16 cellular contexts compared by ENCODE assay signal in the genomic region with DNA sequence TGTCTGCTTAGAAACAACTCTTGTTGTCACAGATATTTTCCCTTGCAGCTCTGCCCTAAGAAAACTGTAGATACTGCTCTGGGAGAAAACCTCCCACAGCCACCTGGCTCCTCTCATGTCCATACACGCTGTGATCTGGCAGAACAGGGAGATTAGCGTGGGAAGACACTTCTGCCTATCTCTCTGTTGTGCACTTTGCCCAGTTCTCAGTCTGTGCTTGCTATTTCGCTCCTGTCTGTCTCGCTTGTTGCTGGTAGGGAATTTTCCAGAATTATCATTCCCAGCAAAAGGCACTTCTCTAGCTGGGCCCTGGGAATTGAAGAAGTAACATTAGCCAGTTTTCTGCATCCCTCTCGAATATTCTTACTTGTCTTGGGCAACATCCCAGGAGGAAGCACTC. TPM values are rescaled to one million over a fixed set of nuclear protein-coding genes. Genes with fewer than 3 reads are reported as not detected.
DNase-seq lines count a peak whose midpoint lies in the region; ATAC-seq and TF ChIP-seq lines count a peak whose summit lies in the region.
"Had no signal": no experiment of that assay in that cellular context is flagged by ENCODE, and none has a peak within 500 bp of the region (broad histone marks: within the 10 kb centered on the region; RNA-seq: fewer than 3 reads in every experiment).

No MANE protein-coding gene starts in this region.

- no peak for ATAC-seq in HG03571 (IDR thresholded peaks at IDR 0.05; ENCODE audit: unreplicated experiment)
- no peak for ATAC-seq in GM19328 (IDR thresholded peaks at IDR 0.05; ENCODE audit: unreplicated experiment)
- ATAC-seq: CD8-positive, alpha-beta T cell; stimulated activated naive CD8-positive, alpha-beta T cell treated with anti-CD3 and anti-CD28 coated beads, Interleukin-15, amount 100 ng/mL, for 72 hours had no signal

- DNase-seq in DMS 273 (lab: John Stamatoyannopoulos, UW; ENCODE audit: unreplicated experiment) = peak; percentile 41
- no peak for DNase-seq in DMS 273 treated with DMSO at 0.1 percent for 48 hours (lab: John Stamatoyannopoulos, UW)
- peak; percentile 15 for DNase-seq in glutamatergic neuron
- peak; percentile 21 for DNase-seq in midbrain (lab: John Stamatoyannopoulos, UW)
- DNase-seq in tibial artery = no peak
- DNase-seq in NCI-H187 (lab: John Stamatoyannopoulos, UW) = no peak
- DNase-seq: activated CD8-positive, alpha-beta memory T cell treated with anti-CD3 and anti-CD28 coated beads, Interleukin-2, amount 50 U/mL, for 48 hours; CD8-positive, alpha-beta T cell; MM.1S; NCI-H2227 treated with DMSO at 0.1 percent for 48 hours; stimulated activated naive CD8-positive, alpha-beta T cell treated with anti-CD3 and anti-CD28 coated beads, Interleukin-15, amount 100 ng/mL, for 72 hours had no signal

- intact Hi-C loops in tibial artery (cut with DNase I; ENCODE audit: low total_unique reads) = no loop called here

- H3K36me3 Mint-ChIP-seq in glutamatergic neuron (ENCODE audit: unreplicated experiment) = no peaks in the 10 kb centered on the region
- H3K36me3 Mint-ChIP-seq: activated naive CD4-positive, alpha-beta T cell treated with anti-CD3 and anti-CD28 coated beads, Interleukin-2, amount 50 U/mL, for 24 hours; CD8-positive, alpha-beta T cell had no signal

- no peak for TF ChIP-seq CTCF in glutamatergic neuron (IDR thresholded peaks at IDR 0.05; ENCODE audit: partially characterized antibody, unreplicated experiment)
- no peak for TF ChIP-seq CTCF in tibial artery (IDR thresholded peaks at IDR 0.05)

- H3K4me1 Mint-ChIP-seq in glutamatergic neuron (ENCODE audit: low read depth, unreplicated experiment) = peaks cover 18% of the 10 kb centered on the region
- H3K4me1 Mint-ChIP-seq: activated naive CD4-positive, alpha-beta T cell treated with anti-CD3 and anti-CD28 coated beads, Interleukin-2, amount 50 U/mL, for 24 hours; stimulated activated naive CD8-positive, alpha-beta T cell treated with anti-CD3 and anti-CD28 coated beads, Interleukin-15, amount 100 ng/mL, for 72 hours had no signal

- H3K27me3 ChIP-seq in tibial artery = no peaks in the 10 kb centered on the region

- H3K9me3 Mint-ChIP-seq in glutamatergic neuron (ENCODE audit: unreplicated experiment) = no peaks in the 10 kb centered on the region
- H3K9me3 Mint-ChIP-seq: activated naive CD4-positive, alpha-beta T cell treated with anti-CD3 and anti-CD28 coated beads, Interleukin-2, amount 50 U/mL, for 24 hours; CD8-positive, alpha-beta T cell; stimulated activated naive CD8-positive, alpha-beta T cell treated with anti-CD3 and anti-CD28 coated beads, Interleukin-15, amount 100 ng/mL, for 72 hours had no signal

- peaks cover 0 to 20% (median 9%) of the 10 kb centered on the region in 4 donors for H3K4me1 ChIP-seq in tibial artery
- H3K4me1 ChIP-seq: HAP-1 had no signal

- no peak overlapping the region for H3K4me3 ChIP-seq in tibial artery
- H3K4me3 ChIP-seq: HAP-1 had no signal

- peak overlapping the region; percentile 59 to 66 for H3K27ac ChIP-seq in tibial artery
- H3K27ac ChIP-seq: 22Rv1 had no signal

- H3K4me3 Mint-ChIP-seq in glutamatergic neuron (ENCODE audit: unreplicated experiment) = no peak overlapping the region
- H3K4me3 Mint-ChIP-seq: activated naive CD4-positive, alpha-beta T cell treated with anti-CD3 and anti-CD28 coated beads, Interleukin-2, amount 50 U/mL, for 24 hours; CD8-positive, alpha-beta T cell; stimulated activated naive CD8-positive, alpha-beta T cell treated with anti-CD3 and anti-CD28 coated beads, Interleukin-15, amount 100 ng/mL, for 72 hours had no signal

- H3K9me3 ChIP-seq in tibial artery = no peaks in the 10 kb centered on the region
- H3K9me3 ChIP-seq: HAP-1 had no signal

- peak overlapping the region; percentile 7 for H3K27ac Mint-ChIP-seq in glutamatergic neuron (ENCODE audit: unreplicated experiment)
- H3K27ac Mint-ChIP-seq: activated naive CD4-positive, alpha-beta T cell treated with anti-CD3 and anti-CD28 coated beads, Interleukin-2, amount 50 U/mL, for 24 hours; CD8-positive, alpha-beta T cell; stimulated activated naive CD8-positive, alpha-beta T cell treated with anti-CD3 and anti-CD28 coated beads, Interleukin-15, amount 100 ng/mL, for 72 hours had no signal

- no peaks in the 10 kb centered on the region for H3K27me3 Mint-ChIP-seq in glutamatergic neuron (ENCODE audit: unreplicated experiment)

- no peaks in the 10 kb centered on the region for H3K36me3 ChIP-seq in tibial artery
- H3K36me3 ChIP-seq: HAP-1 had no signal

RNA-seq across cellular contexts. Expression of a gene that starts 8.1 kb away (rescaled TPM):
- 51.2 TPM for total RNA-seq in glutamatergic neuron (ENCODE audit: unreplicated experiment)

Comparison
In these comparisons a context has a peak if more than half of its experiments do, and no peak if none do; other contexts are left out.
1. DNase-seq: peak in DMS 273 (single experiment), glutamatergic neuron (single experiment) and midbrain (single experiment); none in DMS 273 treated with DMSO at 0.1 percent for 48 hours (single experiment), tibial artery (0 of 2) and NCI-H187 (0 of 2).